ENCODE assay signal across 8 cellular contexts in genomic region chr4:52712991-52713275, GRCh38. TPM values are rescaled to one million over a fixed set of nuclear protein-coding genes. Genes with fewer than 3 reads are reported as not detected.
DNase-seq lines count a peak whose midpoint lies in the region; FAIRE-seq and TF ChIP-seq lines count a peak whose summit lies in the region.

No MANE protein-coding gene starts in this region.

- H2BK12ac ChIP-seq in H1 (ENCODE audit: low read depth, low read length) = no peak overlapping the region; the same call in 1 of the 2 replicates

- peaks cover 29% of the 10 kb centered on the region for H3K4me1 Mint-ChIP-seq in neural crest cell

- no peak for TF ChIP-seq RAD21 in H1 (IDR thresholded peaks at IDR 0.05 in 1 of 2, conservative IDR thresholded peaks at IDR 0.05 in 1 of 2; ENCODE audit: low read depth in 2 of 2, low read length in 2 of 2)

- H3K4me3 ChIP-seq in Loucy (ENCODE audit: low read length, poor library complexity, severe bottlenecking) (peak overlapping the region; percentile 75), H1 (ENCODE audit: extremely low read depth in 1 of 4, insufficient read depth in 2 of 4, low read depth in 3 of 4, low read length in 4 of 4) (peak overlapping the region; percentile 87 to 96 (median 92))

- H3K56ac ChIP-seq in H1 (replicated peaks; ENCODE audit: insufficient read length, low read depth, low read length) = peak overlapping the region; percentile 75

- no peak overlapping the region for H3K23ac ChIP-seq in H1 (ENCODE audit: insufficient read length)

- H2AK5ac ChIP-seq in H1 (ENCODE audit: low read depth, low read length) = 0 out of 2 replicates have a peak overlapping the region, but pooled peaks have one; percentile 28

- peaks cover 24% of the 10 kb centered on the region for H3K27me3 Mint-ChIP-seq in neural crest cell (ENCODE audit: low read depth)

- H3K9ac ChIP-seq in Loucy (ENCODE audit: low read depth, low read length, poor library complexity, severe bottlenecking) (peak overlapping the region; percentile 86), H1 (replicated peaks in 1 of 4; ENCODE audit: extremely low read depth in 1 of 4, low read depth in 3 of 4, low read length in 3 of 4) (peak overlapping the region; percentile 95 to 98 (median 97))

- H3K27me3 ChIP-seq in Loucy (ENCODE audit: insufficient read depth, low read length, poor library complexity, severe bottlenecking) (peaks cover 9% of the 10 kb centered on the region), H1 (replicated peaks in 1 of 4; ENCODE audit: control insufficient read depth in 3 of 4, extremely low read depth in 1 of 4, insufficient read depth in 3 of 4, low read length in 3 of 4) (no peaks in the 10 kb centered on the region)

- H3K4ac ChIP-seq in H1 (replicated peaks; ENCODE audit: insufficient read length, low read depth, low read length) = peak overlapping the region; percentile 86

- no peaks in the 10 kb centered on the region; the same call in 1 of the 2 replicates for H3F3A ChIP-seq in Loucy (ENCODE audit: low read depth)

- H4K91ac ChIP-seq in H1 (replicated peaks; ENCODE audit: insufficient read length, low read length) = peak overlapping the region; percentile 98

- H2AFZ ChIP-seq in Loucy (ENCODE audit: low read length) (peak overlapping the region; percentile 52), H1 (ENCODE audit: low read length) (no peak overlapping the region)

- peak overlapping the region; percentile 97 for H3K4me3 Mint-ChIP-seq in neural crest cell

- H3K4me1 ChIP-seq in Loucy (ENCODE audit: insufficient read depth, low read length, poor library complexity, severe bottlenecking) (peaks cover 27% of the 10 kb centered on the region), H1 (replicated peaks in 1 of 4; ENCODE audit: control insufficient read depth in 3 of 4, insufficient read depth in 4 of 4, low read length in 3 of 4) (peaks cover 3 to 15% (median 10%) of the 10 kb centered on the region in 4 experiments; a peak in 6 of 7 replicates)

- peaks cover 20% of the 10 kb centered on the region for H3K36me3 ChIP-seq in Loucy (ENCODE audit: insufficient read depth, low read length)
- H3K36me3 ChIP-seq in H1 (ENCODE audit: control insufficient read depth in 2 of 4, insufficient read depth in 4 of 4, low read length in 3 of 4) = peaks cover 12 to 47% (median 35%) of the 10 kb centered on the region in 4 experiments

- H3K4me2 ChIP-seq in Loucy (ENCODE audit: low read depth, low read length, poor library complexity, severe bottlenecking) (peak overlapping the region; percentile 99), H1 (ENCODE audit: insufficient read depth in 1 of 2, low read depth in 2 of 2, low read length in 2 of 2) (peak overlapping the region; percentile 78 to 92)

- H3K79me1 ChIP-seq in H1 (ENCODE audit: low read depth, low read length) = peaks cover 5% of the 10 kb centered on the region; the same call in 1 of the 2 replicates

- H2BK15ac ChIP-seq in H1 (ENCODE audit: low read length) = no peak overlapping the region

- peaks cover 17% of the 10 kb centered on the region for H3K23me2 ChIP-seq in H1 (ENCODE audit: low read depth, low read length)

- no peaks in the 10 kb centered on the region for H3K9me3 Mint-ChIP-seq in neural crest cell

- no peaks in the 10 kb centered on the region for H3K9me2 ChIP-seq in Loucy (replicated peaks; ENCODE audit: low read depth, low read length)

- H3K27ac Mint-ChIP-seq in neural crest cell (ENCODE audit: unreplicated experiment) = peak overlapping the region; percentile 95

- H3K36me3 Mint-ChIP-seq in neural crest cell (ENCODE audit: low read depth) = peaks cover 26% of the 10 kb centered on the region

- no peaks in the 10 kb centered on the region for H3K9me3 ChIP-seq in Loucy (ENCODE audit: insufficient read depth, low read depth, low read length)
- no peaks in the 10 kb centered on the region for H3K9me3 ChIP-seq in H1 (ENCODE audit: insufficient read depth in 2 of 2, low read depth in 1 of 2, low read length in 1 of 2)

- DNase-seq in H1 (ENCODE audit: low read depth in 1 of 2, low spot score in 2 of 2) (no peak), neural crest cell (ENCODE audit: low read depth, low spot score) (no peak), cerebellum (ENCODE audit: low spot score) (no peak), NCI-H1092 (lab: John Stamatoyannopoulos, UW) (no peak), SK-N-DZ (ENCODE audit: low spot score) (no peak), EL (no peak)

- peak in 1 of 2 experiments; percentile 9; a peak in 1 of 3 replicates for TF ChIP-seq POLR2A in H1 (IDR thresholded peaks at IDR 0.05; ENCODE audit: control extremely low read depth in 1 of 2, low read depth in 2 of 2, low read length in 2 of 2)

- peak overlapping the region; percentile 10 for H2BK120ac ChIP-seq in H1 (replicated peaks; ENCODE audit: low read depth, low read length)

- FAIRE-seq in H1 (lab: Jason Lieb, UNC) = no peak

- H4K20me1 ChIP-seq in Loucy (ENCODE audit: insufficient read depth, low read length, poor library complexity, severe bottlenecking) = peaks cover 26% of the 10 kb centered on the region
- H4K20me1 ChIP-seq in H1 (replicated peaks in 1 of 2; ENCODE audit: control insufficient read depth in 1 of 2, insufficient read depth in 2 of 2, low read length in 2 of 2) = peaks cover 0 to 5% of the 10 kb centered on the region in 2 experiments

- peak overlapping the region; percentile 85 for H4K5ac ChIP-seq in H1 (ENCODE audit: insufficient read length, low read depth, low read length)

- H2BK5ac ChIP-seq in H1 (ENCODE audit: low read depth, low read length) = peak overlapping the region; percentile 90

- POLR2A ChIA-PET in H1 (lab: Charles Lee; ENCODE audit: partially characterized antibody) = interaction anchor here (0.7 to 3.7 kb wide), 54 partner anchors 9 to 341 kb away, joined by 3 to 99 read pairs (median 5); partner anchors contain the start of genes ERVMER34-1, RASL11B and USP46

- H3K79me2 ChIP-seq in Loucy (ENCODE audit: insufficient read depth, low read length) (peaks cover 38% of the 10 kb centered on the region), H1 (ENCODE audit: control insufficient read depth in 1 of 2, insufficient read depth in 2 of 2, low read length in 2 of 2) (peaks cover 4 to 29% of the 10 kb centered on the region in 2 experiments; a peak in 3 of 4 replicates)

- no peak for TF ChIP-seq CTCF in C4-2B (conservative IDR thresholded peaks at IDR 0.05)
- TF ChIP-seq CTCF in Loucy (conservative IDR thresholded peaks at IDR 0.05; ENCODE audit: low read length) = no peak
- TF ChIP-seq CTCF in H1 (IDR thresholded peaks at IDR 0.05; ENCODE audit: control extremely low read depth in 1 of 3, insufficient read depth in 1 of 3, low read depth in 1 of 3, low read length in 3 of 3) = no peak
- no peak for TF ChIP-seq CTCF in neural crest cell (conservative IDR thresholded peaks at IDR 0.05)

- TF ChIP-seq EP300 in H1 (IDR thresholded peaks at IDR 0.05; ENCODE audit: borderline replicate concordance in 1 of 2, low read depth in 2 of 2, low read length in 2 of 2) = no peak

- 0% methylated on average over 10 of the region's 10 CpGs; no CpG with 5 or more reads in 1 of the 2 experiments for WGBS in H1 (ENCODE audit: extremely low coverage in 1 of 2, insufficient coverage in 1 of 2, insufficient read length in 1 of 2, insufficient replicate concordance in 2 of 2, low coverage in 1 of 2, low lambda C conversion rate in 2 of 2, missing lambda C conversion rate in 1 of 2), 2 experiments

- H3K18ac ChIP-seq in H1 (ENCODE audit: extremely low read depth, low read length) = peak overlapping the region; percentile 93; the same call in 1 of the 2 replicates

- peak overlapping the region; percentile 93 for H4K8ac ChIP-seq in H1 (ENCODE audit: extremely low read depth, insufficient read depth, low read length)

- peak overlapping the region; percentile 94 for H3K27ac ChIP-seq in C4-2B
- H3K27ac ChIP-seq in H1 (ENCODE audit: low read depth, low read length) = peak overlapping the region; percentile 94

- no peak overlapping the region for H2BK20ac ChIP-seq in H1 (ENCODE audit: low read length)

- H3K14ac ChIP-seq in H1 (ENCODE audit: insufficient read length) = no peak overlapping the region

- CTCF ChIA-PET in H1 (lab: Charles Lee; ENCODE audit: partially characterized antibody) = interaction anchor here (1.1 to 2.0 kb wide), 7 partner anchors 15 to 342 kb away, joined by 3 to 7 read pairs (median 3); no protein-coding TSS in a partner anchor

TF ChIP-seq in H1, 55 proteins besides CTCF, POLR2A, EP300 and RAD21 (continues in another document):
- no peak for TF ChIP-seq JUN (IDR thresholded peaks at IDR 0.05; ENCODE audit: low read depth, low read length)
- TF ChIP-seq MAX (IDR thresholded peaks at IDR 0.05) = peak; percentile 91; the same call in 1 of the 2 replicates
- TF ChIP-seq TAF7 (optimal IDR thresholded peaks at IDR 0.05; ENCODE audit: borderline replicate concordance, low read depth, low read length) = peak; percentile 60

RNA-seq across cellular contexts. Expression of gene ERVMER34-1, which starts 38.3 kb away (rescaled TPM):
- 31.6 and 34.3 TPM in 2 replicates for total RNA-seq in H1 (2021; fragmentation: NEBNext Ultra II Directional; extraction: Animal tissue kit (Norgen Biotek cat#: 25700))
- 8.4 and 14.2 TPM in 2 replicates for polyA plus RNA-seq in H1 (2011; rRNA removed)
- polyA plus RNA-seq in H1 (2011; cell fraction: cytosol; rRNA removed) = 11.1 TPM
- 6.3 TPM for polyA plus RNA-seq in H1 (2011; cell fraction: nucleus; rRNA removed)
- 13.5 to 20.3 TPM (median 15.5 TPM) in 4 replicates for polyA plus RNA-seq in H1 (2012, experiment 1 of 2)
- 4.4 TPM for polyA plus RNA-seq in H1 (2012, experiment 2 of 2)
- 42.7 TPM for polyA plus RNA-seq in H1 (2013, experiment 1 of 2)
- 41.6 TPM for polyA plus RNA-seq in H1 (2013, experiment 2 of 2)
- polyA minus RNA-seq in H1 (2011; rRNA and poly(A)+ RNA removed) = 21.9 and 23.7 TPM in 2 replicates
- 9.9 TPM for polyA minus RNA-seq in H1 (2011; cell fraction: cytosol; rRNA and poly(A)+ RNA removed)
- polyA minus RNA-seq in H1 (2011; cell fraction: nucleus; rRNA and poly(A)+ RNA removed) = 15.0 TPM
- 3.2 and 3.3 TPM in 2 replicates for total RNA-seq in neural crest cell
- 0.82 TPM for total RNA-seq in cerebellum
- polyA plus RNA-seq in SK-N-DZ (2014; cell fraction: cytosol; rRNA removed) = 0.16 and 0.17 TPM in 2 replicates
- not detected in 2 replicates for polyA plus RNA-seq in SK-N-DZ (2014; cell fraction: nucleus; rRNA removed)

RNA-seq across cellular contexts. Expression of gene USP46, which starts 53.8 kb away (rescaled TPM):
- 53.4 and 62.4 TPM in 2 replicates for total RNA-seq in H1 (2021; fragmentation: NEBNext Ultra II Directional; extraction: Animal tissue kit (Norgen Biotek cat#: 25700))
- 6.3 and 10.6 TPM in 2 replicates for polyA plus RNA-seq in H1 (2011; rRNA removed)
- 11.6 TPM for polyA plus RNA-seq in H1 (2011; cell fraction: cytosol; rRNA removed)
- 12.2 TPM for polyA plus RNA-seq in H1 (2011; cell fraction: nucleus; rRNA removed)
- polyA plus RNA-seq in H1 (2012, experiment 1 of 2) = 17.4 to 32.6 TPM (median 22.0 TPM) in 4 replicates
- 2.5 TPM for polyA plus RNA-seq in H1 (2012, experiment 2 of 2)
- polyA plus RNA-seq in H1 (2013, experiment 1 of 2) = 32.9 TPM
- polyA plus RNA-seq in H1 (2013, experiment 2 of 2) = 32.3 TPM
- 75.7 and 77.0 TPM in 2 replicates for polyA minus RNA-seq in H1 (2011; rRNA and poly(A)+ RNA removed)
- polyA minus RNA-seq in H1 (2011; cell fraction: cytosol; rRNA and poly(A)+ RNA removed) = 23.9 TPM
- 50.0 TPM for polyA minus RNA-seq in H1 (2011; cell fraction: nucleus; rRNA and poly(A)+ RNA removed)
- 34.0 and 41.1 TPM in 2 replicates for total RNA-seq in neural crest cell
- total RNA-seq in cerebellum = 48.8 TPM
- polyA plus RNA-seq in SK-N-DZ (2014; cell fraction: cytosol; rRNA removed) = 8.0 and 12.3 TPM in 2 replicates
- 7.1 and 8.3 TPM in 2 replicates for polyA plus RNA-seq in SK-N-DZ (2014; cell fraction: nucleus; rRNA removed)
